Comparison of ENCODE assay signal across 1 cellular context in the genomic region with DNA sequence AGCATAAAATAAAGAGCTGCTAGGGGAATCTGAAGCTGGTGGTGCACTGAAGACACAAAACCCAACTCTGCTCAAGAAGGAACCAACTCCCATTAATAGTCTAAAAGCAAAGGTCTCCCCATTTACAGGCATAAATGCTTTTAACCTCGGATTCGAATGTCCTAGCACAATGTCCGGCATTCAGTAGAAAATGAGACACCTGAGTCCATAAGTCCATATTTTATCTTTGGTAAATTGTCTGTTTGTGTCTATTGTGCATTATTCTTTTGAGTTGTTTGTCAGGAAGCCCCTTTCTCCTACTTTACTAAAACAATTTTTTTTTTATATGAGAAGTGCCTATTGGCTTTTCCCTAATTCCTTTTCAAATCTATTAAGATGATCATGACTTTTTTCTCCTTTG.
TF ChIP-seq lines count a peak whose summit lies in the region.

No MANE protein-coding gene starts in this region.

TF ChIP-seq in H1, 55 proteins besides CTCF, POLR2A, EP300 and RAD21 (continued from another document):
- TF ChIP-seq SP4 (IDR thresholded peaks at IDR 0.05; ENCODE audit: low read length): no peak
- TF ChIP-seq RFX5 (IDR thresholded peaks at IDR 0.05; ENCODE audit: borderline replicate concordance, low read depth, low read length): no peak
